In the genomic region with DNA sequence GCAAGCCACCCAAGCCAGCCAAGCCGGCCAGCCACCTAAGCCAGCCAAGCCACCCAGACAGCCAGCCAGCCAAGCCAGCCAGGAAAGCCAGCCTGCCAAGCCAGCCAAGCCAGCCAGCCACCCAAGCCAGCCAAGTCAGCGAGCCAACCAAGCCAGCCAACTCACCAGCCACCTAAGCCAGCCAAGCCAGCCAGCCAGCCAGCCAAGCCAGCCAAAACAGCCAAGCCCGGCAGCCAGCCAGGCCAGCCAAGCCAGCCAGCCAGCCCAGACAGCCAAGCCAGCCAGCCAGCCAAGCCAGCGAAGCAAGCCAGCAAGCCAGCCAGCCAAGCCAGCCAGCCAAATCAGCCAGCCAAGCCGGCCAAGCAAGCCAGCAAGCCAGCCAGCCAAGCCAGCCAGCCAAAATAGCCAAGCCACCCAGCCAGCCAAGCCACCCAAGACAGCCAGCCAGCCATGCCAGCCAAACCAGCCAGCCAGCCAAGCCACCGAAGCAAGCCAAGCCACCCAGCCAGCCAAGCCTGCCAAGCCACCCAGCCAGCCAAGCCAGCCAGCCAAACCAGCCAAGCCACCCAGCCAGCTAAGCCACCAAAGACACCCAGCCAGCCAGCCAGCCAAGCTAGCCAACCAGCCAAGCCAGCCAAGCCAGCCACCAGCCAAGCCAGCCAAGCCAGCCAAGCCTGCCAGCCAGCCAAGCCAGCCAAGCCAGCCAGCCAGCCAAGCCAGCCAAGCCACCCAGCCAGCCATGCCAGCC, we compare ENCODE assay signal across 9 cellular contexts. TPM values are rescaled to one million over a fixed set of nuclear protein-coding genes. Genes with fewer than 3 reads are reported as not detected.
"Had no signal": no experiment of that assay in that cellular context is flagged by ENCODE, and none has a peak within 500 bp of the region (broad histone marks: within the 10 kb centered on the region; RNA-seq: fewer than 3 reads in every experiment).

No MANE protein-coding gene starts in this region.

RNA-seq across cellular contexts. Expression of gene CCT8L2, which starts 27.6 kb away (rescaled TPM):
- total RNA-seq: LHCN-M2, MCF 10A, NCI-H460, OCI-LY7, PC-9, Right ventricle myocardium superior, RPMI7951, SJSA1 had no signal
- polyA plus RNA-seq: SK-N-SH had no signal
